Comparison of ENCODE assay signal across 18 cellular contexts in genomic region chr3:69823710-69824109, GRCh38.
"Had no signal": no experiment of that assay in that cellular context is flagged by ENCODE, and none has a peak within 500 bp of the region (broad histone marks: within the 10 kb centered on the region; RNA-seq: fewer than 3 reads in every experiment).

No MANE protein-coding gene starts in this region.

- H3K4me3 ChIP-seq: adrenal gland, coronary artery, esophagus squamous epithelium, neural progenitor cell, psoas muscle had no signal

- H3K4me3 Mint-ChIP-seq: activated naive CD4-positive, alpha-beta T cell treated with anti-CD3 and anti-CD28 coated beads, Interleukin-2, amount 10 ng/mL, durations not matched to agents 7 days and 5 days; activated T-cell treated with anti-CD3 and anti-CD28 coated beads, Interleukin-2, amount 50 U/mL, for 24 hours; neural progenitor cell had no signal

- H3K36me3 ChIP-seq: adrenal gland, esophagus squamous epithelium, neural progenitor cell had no signal

- H3K4me2 ChIP-seq: neural progenitor cell had no signal

- H3K9me3 ChIP-seq: adrenal gland, esophagus squamous epithelium had no signal

- H3K27ac Mint-ChIP-seq: activated naive CD4-positive, alpha-beta T cell treated with anti-CD3 and anti-CD28 coated beads, Interleukin-2, amount 10 ng/mL, durations not matched to agents 7 days and 5 days; activated T-cell treated with anti-CD3 and anti-CD28 coated beads, Interleukin-2, amount 50 U/mL, for 24 hours; neural progenitor cell had no signal

- H3K9me3 Mint-ChIP-seq: activated naive CD4-positive, alpha-beta T cell treated with anti-CD3 and anti-CD28 coated beads, Interleukin-2, amount 10 ng/mL, durations not matched to agents 7 days and 5 days; activated T-cell treated with anti-CD3 and anti-CD28 coated beads, Interleukin-2, amount 50 U/mL, for 24 hours; neural progenitor cell had no signal

- H3K4me1 ChIP-seq: neural progenitor cell had no signal

- H3K27me3 Mint-ChIP-seq: activated naive CD4-positive, alpha-beta T cell treated with anti-CD3 and anti-CD28 coated beads, Interleukin-2, amount 10 ng/mL, durations not matched to agents 7 days and 5 days; activated T-cell treated with anti-CD3 and anti-CD28 coated beads, Interleukin-2, amount 50 U/mL, for 24 hours had no signal

- H2AFZ ChIP-seq: neural progenitor cell had no signal

- H3K27me3 ChIP-seq: adrenal gland, esophagus squamous epithelium, neural progenitor cell had no signal

- ATAC-seq: psoas muscle, sciatic nerve had no signal

- H3K36me3 Mint-ChIP-seq: activated naive CD4-positive, alpha-beta T cell treated with anti-CD3 and anti-CD28 coated beads, Interleukin-2, amount 10 ng/mL, durations not matched to agents 7 days and 5 days; neural progenitor cell had no signal

- H3K27ac ChIP-seq: adrenal gland, coronary artery, esophagus squamous epithelium, neural progenitor cell, psoas muscle, VCaP had no signal

- H3K9ac ChIP-seq: neural progenitor cell had no signal

- DNase-seq: activated CD4-positive, alpha-beta T cell treated with anti-CD3 and anti-CD28 coated beads for 1 hour; activated CD4-positive, alpha-beta T cell treated with anti-CD3 and anti-CD28 coated beads, Interleukin-2, amount 50 U/mL, for 4 hours; activated naive CD4-positive, alpha-beta T cell treated with anti-CD3 and anti-CD28 coated beads, Interleukin-2, amount 10 ng/mL, durations not matched to agents 7 days and 5 days; activated T-cell treated with anti-CD3 and anti-CD28 coated beads, Interleukin-2, amount 50 U/mL, for 24 hours; adrenal gland; caudate nucleus; effector CD4-positive, alpha-beta T cell; esophagus squamous epithelium; psoas muscle; stimulated activated CD4-positive, alpha-beta T cell treated with anti-CD3 and anti-CD28 coated beads, Interleukin-1b, Interleukin-23, amount 100 ng/mL, for 48 hours had no signal

- H3K4me1 Mint-ChIP-seq: activated naive CD4-positive, alpha-beta T cell treated with anti-CD3 and anti-CD28 coated beads, Interleukin-2, amount 10 ng/mL, durations not matched to agents 7 days and 5 days had no signal

- FAIRE-seq: endothelial cell of umbilical vein, frontal cortex, islet of Langerhans, urothelium cell line had no signal
